13 cellular contexts compared by ENCODE assay signal in genomic region chr15:84987949-84988624, GRCh38. TPM values are rescaled to one million over a fixed set of nuclear protein-coding genes. Genes with fewer than 3 reads are reported as not detected.
DNase-seq lines count a peak whose midpoint lies in the region; ATAC-seq and TF ChIP-seq lines count a peak whose summit lies in the region.
"Had no signal": no experiment of that assay in that cellular context is flagged by ENCODE, and none has a peak within 500 bp of the region (broad histone marks: within the 10 kb centered on the region; RNA-seq: fewer than 3 reads in every experiment).

No MANE protein-coding gene starts in this region.

- H3K27me3 ChIP-seq in OCI-LY3 (ENCODE audit: low read depth, low read length) = no peaks in the 10 kb centered on the region
- no peaks in the 10 kb centered on the region for H3K27me3 ChIP-seq in mammary epithelial cell (ENCODE audit: insufficient read depth, low read length)
- H3K27me3 ChIP-seq: tibial nerve had no signal

- H3K36me3 ChIP-seq in OCI-LY3 (replicated peaks; ENCODE audit: low read depth, low read length) (no peaks in the 10 kb centered on the region), mammary epithelial cell (ENCODE audit: insufficient read depth, low read length) (no peaks in the 10 kb centered on the region)
- H3K36me3 ChIP-seq: tibial nerve had no signal

- no peaks in the 10 kb centered on the region for H3K36me3 Mint-ChIP-seq in naive B cell

- H2AFZ ChIP-seq in OCI-LY3 (ENCODE audit: low read depth, low read length) (no peak overlapping the region), mammary epithelial cell (ENCODE audit: low read depth, low read length) (no peak overlapping the region)

- intact Hi-C loops in mammary epithelial cell (cut with micrococcal nuclease) = no loop called here

- DNase-seq in NOMO-1 treated with DMSO at 0.1 percent for 48 hours (lab: John Stamatoyannopoulos, UW; ENCODE audit: unreplicated experiment) (peak; percentile 36), NOMO-1 treated with dmso at 0.1 percent for 144 hours (lab: John Stamatoyannopoulos, UW; ENCODE audit: unreplicated experiment) (no peak), naive B cell (peak; percentile 25), mammary epithelial cell (no peak), NAMALWA (ENCODE audit: low spot score) (no peak)
- DNase-seq: NCI-H187, small intestine had no signal

- peaks cover 36 to 76% (median 69%) of the 10 kb centered on the region in 3 donors for H3K4me1 Mint-ChIP-seq in naive B cell

- WGBS in mammary epithelial cell (ENCODE audit: low coverage, missing lambda C conversion rate) = 100% methylated on average over 3 of the region's 3 CpGs

- peak overlapping the region; percentile 28 for H3K4me3 ChIP-seq in OCI-LY3 (ENCODE audit: low read length)
- no peak overlapping the region for H3K4me3 ChIP-seq in mammary epithelial cell (replicated peaks in 1 of 3; ENCODE audit: insufficient read depth in 1 of 3, low read depth in 2 of 3, low read length in 3 of 3)
- H3K4me3 ChIP-seq: tibial nerve had no signal

- H3K4me1 ChIP-seq in OCI-LY3 (ENCODE audit: low read length) = peaks cover 51% of the 10 kb centered on the region
- H3K4me1 ChIP-seq in mammary epithelial cell (ENCODE audit: insufficient read depth, low read length) = peaks cover 19% of the 10 kb centered on the region

- H3K9me3 ChIP-seq in OCI-LY3 (ENCODE audit: insufficient read depth, low read length) = no peaks in the 10 kb centered on the region
- no peaks in the 10 kb centered on the region for H3K9me3 ChIP-seq in mammary epithelial cell (replicated peaks; ENCODE audit: insufficient read depth, low read length)
- H3K9me3 ChIP-seq: tibial nerve had no signal

- no TSS peak for BruUV-seq in mammary epithelial cell (replicated peaks; lab: Mats Ljungman, UMichigan)

- H3K4me2 ChIP-seq in OCI-LY3 (ENCODE audit: low read length) (peak overlapping the region; percentile 75), mammary epithelial cell (ENCODE audit: insufficient read depth, low read depth, low read length) (no peak overlapping the region)
- H3K4me2 ChIP-seq: KMS-11 had no signal

- peak overlapping the region; percentile 5; the same call in 1 of the 2 replicates for H3K9ac ChIP-seq in OCI-LY3 (ENCODE audit: low read length)
- no peak overlapping the region for H3K9ac ChIP-seq in mammary epithelial cell (ENCODE audit: insufficient read depth, low read length)
- H3K9ac ChIP-seq: KMS-11 had no signal

- TF ChIP-seq CTCF in OCI-LY3 (IDR thresholded peaks at IDR 0.05; ENCODE audit: low read depth, low read length) (no peak), mammary epithelial cell (conservative IDR thresholded peaks at IDR 0.05 in 1 of 2, IDR thresholded peaks at IDR 0.05 in 1 of 2; ENCODE audit: extremely low read depth in 1 of 2, insufficient read depth in 1 of 2, low read depth in 1 of 2, low read length in 2 of 2) (no peak)

- H4K20me1 ChIP-seq in OCI-LY3 (ENCODE audit: insufficient read depth, low read length) = peaks cover 62% of the 10 kb centered on the region
- H4K20me1 ChIP-seq in mammary epithelial cell (ENCODE audit: insufficient read depth, low read length) = no peaks in the 10 kb centered on the region

- H3K9me3 Mint-ChIP-seq in naive B cell = no peaks in the 10 kb centered on the region

- no peaks in the 10 kb centered on the region for H3K27me3 Mint-ChIP-seq in naive B cell

- peaks cover 91% of the 10 kb centered on the region for H3K79me2 ChIP-seq in OCI-LY3 (ENCODE audit: low read length)
- peaks cover 72% of the 10 kb centered on the region for H3K79me2 ChIP-seq in mammary epithelial cell (ENCODE audit: insufficient read depth, low read length)

- in situ Hi-C loops in mammary epithelial cell (cut with MboI; ENCODE audit: low sequenced_read_pairs in 2 of 2) = no loop called here

- H3K4me3 Mint-ChIP-seq in naive B cell = peak overlapping the region in 7 of 8 donors; percentile 28 to 73 (median 56)

- peak overlapping the region in 5 of 6 donors; percentile 77 to 88 (median 83) for H3K27ac Mint-ChIP-seq in naive B cell

- H3K27ac ChIP-seq in OCI-LY3 (ENCODE audit: low read length) (peak overlapping the region; percentile 56), mammary epithelial cell (ENCODE audit: insufficient read depth, low read depth, low read length) (no peak overlapping the region)
- H3K27ac ChIP-seq: epithelial cell of prostate, KMS-11, tibial nerve had no signal

- CTCF ChIA-PET in mammary epithelial cell (lab: Charles Lee; ENCODE audit: low non-redundant PET) = interaction anchor here (0.6 kb wide), 1 partner anchor 7 kb away, joined by 3 read pairs; no protein-coding TSS in a partner anchor

- dilution Hi-C loops in mammary epithelial cell (cut with HindIII; ENCODE audit: low sequenced_read_pairs) = loop anchor here (5.0 kb wide), 2 partner anchors 34 to 66 kb away; no protein-coding TSS in a partner anchor

- ATAC-seq in GM21423 (IDR thresholded peaks at IDR 0.05; ENCODE audit: unreplicated experiment) (peak; percentile 41), naive B cell (ENCODE audit: low read depth in 2 of 2) (peak; percentile 67 to 75), HG02763 (IDR thresholded peaks at IDR 0.05; ENCODE audit: unreplicated experiment) (no peak)

RNA-seq across cellular contexts. Expression of gene PDE8A, which starts 6.4 kb away (rescaled TPM):
- 1 to 10 TPM; 3.1 to 6.5 (median 4.0) TPM for polyA plus RNA-seq in naive B cell (ENCODE audit: low read depth in 6 of 6)
- total RNA-seq in mammary epithelial cell = 10 to 100 TPM; 19.3 to 26.8 TPM
- polyA plus RNA-seq in mammary epithelial cell = 22.9 TPM
- 79.3 TPM for polyA minus RNA-seq in mammary epithelial cell

Comparison
In these comparisons a context has a peak if more than half of its experiments do, and no peak if none do; other contexts are left out.
1. DNase-seq: peak in NOMO-1 treated with DMSO at 0.1 percent for 48 hours (single experiment) and naive B cell (single experiment); none in NOMO-1 treated with dmso at 0.1 percent for 144 hours (single experiment), mammary epithelial cell (single experiment) and NAMALWA (single experiment).